ENCODE assay signal across 8 cellular contexts in genomic region chr16:67521095-67521804, GRCh38. TPM values are rescaled to one million over a fixed set of nuclear protein-coding genes. Genes with fewer than 3 reads are reported as not detected.
A peak's percentile ranks its signal among the peaks of the same experiment; 100 is the strongest.
DNase-seq lines count a peak whose midpoint lies in the region; ATAC-seq and TF ChIP-seq lines count a peak whose summit lies in the region.

No MANE protein-coding gene starts in this region.

- peak; percentile 86 to 96 for TF ChIP-seq RAD21 in liver (IDR thresholded peaks at IDR 0.05)

- peak; percentile 99 for TF ChIP-seq CTCF in liver (IDR thresholded peaks at IDR 0.05; ENCODE audit: low read depth, low read length, missing input control)

- peak; percentile 99 for DNase-seq in CD1c-positive myeloid dendritic cell (ENCODE audit: extremely low spot score)
- DNase-seq in NCI-H69 (lab: John Stamatoyannopoulos, UW), result peak; percentile 90
- peak; percentile 94 to 97 for DNase-seq in activated CD4-positive, alpha-beta T cell treated with anti-CD3 and anti-CD28 coated beads, Interleukin-2, amount 50 U/mL, for 24 hours (ENCODE audit: low read depth in 1 of 2, low spot score in 1 of 2)
- peak; percentile 95 to 98 for DNase-seq in dermis microvascular lymphatic vessel endothelial cell (ENCODE audit: low read depth in 2 of 2)
- DNase-seq in stimulated activated CD4-positive, alpha-beta T cell treated with anti-CD3 and anti-CD28 coated beads, Interleukin-4, amount 100 ng/mL, for 1 hour, result peak; percentile 98

- ATAC-seq in GM19395 (IDR thresholded peaks at IDR 0.05; ENCODE audit: unreplicated experiment) (peak; percentile 72), HG03558 (IDR thresholded peaks at IDR 0.05; ENCODE audit: extremely low read depth, unreplicated experiment) (peak; percentile 37)

- H3K4me1 ChIP-seq in liver (ENCODE audit: control insufficient read depth in 4 of 4, insufficient read depth in 4 of 4, low read length in 3 of 4), result peaks cover 1 to 26% (median 18%) of the 10 kb centered on the region in 4 donors

- peak overlapping the region in 1 of 2 donors; percentile 3 for H3K9ac ChIP-seq in liver (ENCODE audit: low read depth in 1 of 2, low read length in 2 of 2)

- H3K27me3 ChIP-seq in liver (ENCODE audit: control insufficient read depth in 4 of 4, insufficient read depth in 4 of 4, low read length in 3 of 4), result no peaks in the 10 kb centered on the region

- H3K36me3 ChIP-seq in liver (ENCODE audit: control insufficient read depth in 4 of 4, insufficient read depth in 3 of 4, low read depth in 1 of 4, low read length in 3 of 4), result no peaks in the 10 kb centered on the region

- under 1% methylated on average over 25 of the region's 25 CpGs for WGBS in liver

- H3K9me3 ChIP-seq in liver (ENCODE audit: control insufficient read depth in 4 of 4, low read length in 3 of 4), result no peaks in the 10 kb centered on the region

- peak overlapping the region; percentile 68 to 84 for H3K27ac ChIP-seq in liver (ENCODE audit: low read depth in 1 of 2, low read length in 2 of 2)

- peak overlapping the region; percentile 11 to 48 (median 37) for H3K4me3 ChIP-seq in liver (ENCODE audit: low read depth in 1 of 3, low read length in 3 of 3)

TF ChIP-seq in liver, 16 proteins besides CTCF, POLR2A, EP300 and RAD21:
- TF ChIP-seq FOXA2 (IDR thresholded peaks at IDR 0.05) (no peak), JUND (IDR thresholded peaks at IDR 0.05) (peak in 1 of 2 donors; percentile 28), YY1 (IDR thresholded peaks at IDR 0.05) (peak; percentile 53), FOXA1 (IDR thresholded peaks at IDR 0.05) (no peak), RXRA (IDR thresholded peaks at IDR 0.05) (peak; percentile 42 to 46), EGR1 (IDR thresholded peaks at IDR 0.05; ENCODE audit: low read depth in 2 of 2) (no peak), NR2F2 (IDR thresholded peaks at IDR 0.05) (peak; percentile 11), GABPA (IDR thresholded peaks at IDR 0.05 in 1 of 2, conservative IDR thresholded peaks at IDR 0.05 in 1 of 2) (peak in 1 of 2 donors; percentile 18)
- TF ChIP-seq, protein P1, sequence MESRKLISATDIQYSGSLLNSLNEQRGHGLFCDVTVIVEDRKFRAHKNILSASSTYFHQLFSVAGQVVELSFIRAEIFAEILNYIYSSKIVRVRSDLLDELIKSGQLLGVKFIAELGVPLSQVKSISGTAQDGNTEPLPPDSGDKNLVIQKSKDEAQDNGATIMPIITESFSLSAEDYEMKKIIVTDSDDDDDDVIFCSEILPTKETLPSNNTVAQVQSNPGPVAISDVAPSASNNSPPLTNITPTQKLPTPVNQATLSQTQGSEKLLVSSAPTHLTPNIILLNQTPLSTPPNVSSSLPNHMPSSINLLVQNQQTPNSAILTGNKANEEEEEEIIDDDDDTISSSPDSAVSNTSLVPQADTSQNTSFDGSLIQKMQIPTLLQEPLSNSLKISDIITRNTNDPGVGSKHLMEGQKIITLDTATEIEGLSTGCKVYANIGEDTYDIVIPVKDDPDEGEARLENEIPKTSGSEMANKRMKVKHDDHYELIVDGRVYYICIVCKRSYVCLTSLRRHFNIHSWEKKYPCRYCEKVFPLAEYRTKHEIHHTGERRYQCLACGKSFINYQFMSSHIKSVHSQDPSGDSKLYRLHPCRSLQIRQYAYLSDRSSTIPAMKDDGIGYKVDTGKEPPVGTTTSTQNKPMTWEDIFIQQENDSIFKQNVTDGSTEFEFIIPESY (IDR thresholded peaks at IDR 0.05), result no peak

RNA-seq across cellular contexts. Expression of gene RIPOR1, which starts 7.4 kb away (rescaled TPM):
- total RNA-seq in dermis microvascular lymphatic vessel endothelial cell, result 25.0 and 44.0 TPM in 2 replicates
- 10 to 100 TPM; 16.8 to 25.2 TPM for total RNA-seq in liver
- 10 to 100 TPM in 1 of 2 donors, 1 to 10 TPM in 1; 7.6 to 13.8 TPM for polyA plus RNA-seq in liver

RNA-seq across cellular contexts. Expression of gene AGRP, which starts 37.9 kb away (rescaled TPM):
- total RNA-seq in dermis microvascular lymphatic vessel endothelial cell (not detected in 2 replicates), liver (not detected)
- under 1 TPM; 0.18 to 0.50 TPM for polyA plus RNA-seq in liver

RNA-seq across cellular contexts. Expression of gene ATP6V0D1, which starts 40.3 kb away (rescaled TPM):
- total RNA-seq in dermis microvascular lymphatic vessel endothelial cell (86.7 and 153 TPM in 2 replicates), liver (10 to 100 TPM; 73.2 to 80.2 TPM)
- 10 to 100 TPM; 47.6 to 59.9 TPM for polyA plus RNA-seq in liver

RNA-seq across cellular contexts. Expression of gene CTCF, which starts 41.1 kb away (rescaled TPM):
- total RNA-seq in dermis microvascular lymphatic vessel endothelial cell (22.6 and 26.8 TPM in 2 replicates), liver (10 to 100 TPM; 16.1 to 35.3 TPM)
- 10 to 100 TPM; 10.1 to 14.9 TPM for polyA plus RNA-seq in liver

Comparison
In these comparisons a context has a peak if more than half of its experiments do, and no peak if none do; other contexts are left out.
1. Peak in every context shown above with its lines: DNase-seq, ATAC-seq, H3K4me3 ChIP-seq and H3K27ac ChIP-seq.